Comparison of ENCODE assay signal across 23 cellular contexts in genomic region chr3:180959691-180960090, GRCh38. TPM values are rescaled to one million over a fixed set of nuclear protein-coding genes. Genes with fewer than 3 reads are reported as not detected.
DNase-seq lines count a peak whose midpoint lies in the region; ATAC-seq and TF ChIP-seq lines count a peak whose summit lies in the region.
"Had no signal": no experiment of that assay in that cellular context is flagged by ENCODE, and none has a peak within 500 bp of the region (broad histone marks: within the 10 kb centered on the region; RNA-seq: fewer than 3 reads in every experiment).

No MANE protein-coding gene starts in this region.

- CTCF ChIA-PET in activated CD8-positive, alpha-beta memory T cell treated with anti-CD3 and anti-CD28 coated beads, Interleukin-2, amount 10 ng/mL, durations not matched to agents 7 days and 5 days (lab: Charles Lee): no interaction called here

- H3K9me3 Mint-ChIP-seq in activated CD8-positive, alpha-beta memory T cell treated with anti-CD3 and anti-CD28 coated beads, Interleukin-2, amount 10 ng/mL, durations not matched to agents 7 days and 5 days (ENCODE audit: low read depth): no peaks in the 10 kb centered on the region
- H3K9me3 Mint-ChIP-seq in activated naive CD8-positive, alpha-beta T cell treated with anti-CD3 and anti-CD28 coated beads, Interleukin-2, amount 50 U/mL, for 24 hours: no peaks in the 10 kb centered on the region
- H3K9me3 Mint-ChIP-seq: naive thymus-derived CD4-positive, alpha-beta T cell had no signal

- H3K27ac Mint-ChIP-seq in activated CD8-positive, alpha-beta memory T cell treated with anti-CD3 and anti-CD28 coated beads, Interleukin-2, amount 10 ng/mL, durations not matched to agents 7 days and 5 days: peak overlapping the region; percentile 65
- H3K27ac Mint-ChIP-seq in activated naive CD8-positive, alpha-beta T cell treated with anti-CD3 and anti-CD28 coated beads, Interleukin-2, amount 50 U/mL, for 24 hours: peak overlapping the region; percentile 86

- H3K27me3 Mint-ChIP-seq in activated CD8-positive, alpha-beta memory T cell treated with anti-CD3 and anti-CD28 coated beads, Interleukin-2, amount 10 ng/mL, durations not matched to agents 7 days and 5 days: no peaks in the 10 kb centered on the region
- H3K27me3 Mint-ChIP-seq in activated naive CD8-positive, alpha-beta T cell treated with anti-CD3 and anti-CD28 coated beads, Interleukin-2, amount 50 U/mL, for 24 hours: no peaks in the 10 kb centered on the region
- H3K27me3 Mint-ChIP-seq: naive thymus-derived CD4-positive, alpha-beta T cell had no signal

- intact Hi-C loops in Right ventricle myocardium inferior (cut with DNase I): no loop called here

- no peaks in the 10 kb centered on the region for H3K27me3 ChIP-seq in foreskin keratinocyte
- H3K27me3 ChIP-seq: BLaER1 treated with 17β-estradiol and CSF1 and Interleukin-3, amounts not matched to agents 10 nM and 100 nM; colonic mucosa; pancreas; testis had no signal

- H3K4me3 Mint-ChIP-seq in activated CD8-positive, alpha-beta memory T cell treated with anti-CD3 and anti-CD28 coated beads, Interleukin-2, amount 10 ng/mL, durations not matched to agents 7 days and 5 days: no peak overlapping the region
- H3K4me3 Mint-ChIP-seq in activated naive CD8-positive, alpha-beta T cell treated with anti-CD3 and anti-CD28 coated beads, Interleukin-2, amount 50 U/mL, for 24 hours: no peak overlapping the region
- H3K4me3 Mint-ChIP-seq: naive thymus-derived CD4-positive, alpha-beta T cell had no signal

- peaks cover 68% of the 10 kb centered on the region for H3K36me3 Mint-ChIP-seq in activated CD8-positive, alpha-beta memory T cell treated with anti-CD3 and anti-CD28 coated beads, Interleukin-2, amount 10 ng/mL, durations not matched to agents 7 days and 5 days
- peaks cover 65% of the 10 kb centered on the region for H3K36me3 Mint-ChIP-seq in activated naive CD8-positive, alpha-beta T cell treated with anti-CD3 and anti-CD28 coated beads, Interleukin-2, amount 50 U/mL, for 24 hours (ENCODE audit: low read depth)

- H3K4me1 Mint-ChIP-seq in activated CD8-positive, alpha-beta memory T cell treated with anti-CD3 and anti-CD28 coated beads, Interleukin-2, amount 10 ng/mL, durations not matched to agents 7 days and 5 days: peaks cover 14% of the 10 kb centered on the region
- peaks cover 22% of the 10 kb centered on the region for H3K4me1 Mint-ChIP-seq in activated naive CD8-positive, alpha-beta T cell treated with anti-CD3 and anti-CD28 coated beads, Interleukin-2, amount 50 U/mL, for 24 hours

- ATAC-seq in activated CD8-positive, alpha-beta memory T cell treated with anti-CD3 and anti-CD28 coated beads, Interleukin-2, amount 10 ng/mL, durations not matched to agents 7 days and 5 days: no peak
- ATAC-seq in GM18907 (IDR thresholded peaks at IDR 0.05; ENCODE audit: unreplicated experiment) (peak; percentile 47), HG02884 (IDR thresholded peaks at IDR 0.05; ENCODE audit: unreplicated experiment) (peak; percentile 59), esophagus mucosa (no peak), foreskin keratinocyte (no peak), Right ventricle myocardium inferior (no peak)
- peak; percentile 84 for ATAC-seq in activated naive CD8-positive, alpha-beta T cell treated with anti-CD3 and anti-CD28 coated beads, Interleukin-2, amount 50 U/mL, for 24 hours
- ATAC-seq: HCT116; K562; left colon; naive thymus-derived CD4-positive, alpha-beta T cell; pancreas; sciatic nerve had no signal

- TF ChIP-seq CTCF in foreskin keratinocyte (conservative IDR thresholded peaks at IDR 0.05): no peak

- no peak for DNase-seq in activated CD8-positive, alpha-beta memory T cell treated with anti-CD3 and anti-CD28 coated beads, Interleukin-2, amount 10 ng/mL, durations not matched to agents 7 days and 5 days
- no peak for DNase-seq in activated CD8-positive, alpha-beta memory T cell treated with anti-CD3 and anti-CD28 coated beads for 24 hours
- DNase-seq in activated naive CD8-positive, alpha-beta T cell treated with anti-CD3 and anti-CD28 coated beads, Interleukin-2, amount 50 U/mL, for 24 hours: no peak
- no peak for DNase-seq in foreskin keratinocyte
- DNase-seq in Right ventricle myocardium inferior (ENCODE audit: missing footprints): no peak
- DNase-seq: activated CD4-positive, alpha-beta T cell treated with anti-CD3 and anti-CD28 coated beads for 1 hour; colonic mucosa; head of caudate nucleus; left colon; mesendoderm; naive thymus-derived CD4-positive, alpha-beta T cell; NCI-H146; NCI-H526; pancreas; RPMI8226; testis had no signal

- no peaks in the 10 kb centered on the region for H3K4me1 ChIP-seq in foreskin keratinocyte
- H3K4me1 ChIP-seq: BLaER1 treated with 17β-estradiol and CSF1 and Interleukin-3, amounts not matched to agents 10 nM and 100 nM; colonic mucosa; pancreas; testis had no signal

- H3K27ac ChIP-seq in foreskin keratinocyte: no peak overlapping the region
- H3K27ac ChIP-seq: BLaER1 treated with 17β-estradiol and CSF1 and Interleukin-3, amounts not matched to agents 10 nM and 100 nM; colonic mucosa; pancreas; testis had no signal

RNA-seq across cellular contexts. Expression of gene DNAJC19, which starts 29.8 kb away (rescaled TPM):
- 10 to 100 TPM; 44.5 to 55.9 TPM for total RNA-seq in activated CD8-positive, alpha-beta memory T cell treated with anti-CD3 and anti-CD28 coated beads, Interleukin-2, amount 10 ng/mL, durations not matched to agents 7 days and 5 days
- total RNA-seq in esophagus mucosa (34.4 TPM), foreskin keratinocyte (27.8 and 33.6 TPM in 2 replicates), Right ventricle myocardium inferior (114 TPM)
- polyA plus RNA-seq in foreskin keratinocyte: 50.2 and 51.5 TPM in 2 replicates

RNA-seq across cellular contexts. Expression of gene FXR1, which starts 47.2 kb away (rescaled TPM):
- 100 to 1,000 TPM; 141 to 144 TPM for total RNA-seq in activated CD8-positive, alpha-beta memory T cell treated with anti-CD3 and anti-CD28 coated beads, Interleukin-2, amount 10 ng/mL, durations not matched to agents 7 days and 5 days
- total RNA-seq in esophagus mucosa: 54.0 TPM
- total RNA-seq in foreskin keratinocyte: 109 and 111 TPM in 2 replicates
- polyA plus RNA-seq in foreskin keratinocyte: 53.5 and 60.5 TPM in 2 replicates
- total RNA-seq in Right ventricle myocardium inferior: 286 TPM

Comparison
In these comparisons a context has a peak if more than half of its experiments do, and no peak if none do; other contexts are left out.
1. ATAC-seq: peak in GM18907 (single experiment), HG02884 (single experiment) and activated naive CD8-positive, alpha-beta T cell treated with anti-CD3 and anti-CD28 coated beads, Interleukin-2, amount 50 U/mL, for 24 hours (single experiment); none in activated CD8-positive, alpha-beta memory T cell treated with anti-CD3 and anti-CD28 coated beads, Interleukin-2, amount 10 ng/mL, durations not matched to agents 7 days and 5 days (single experiment), esophagus mucosa (single experiment), foreskin keratinocyte (single experiment) and Right ventricle myocardium inferior (single experiment).